Comparison of ENCODE assay signal across 9 cellular contexts in the genomic region with DNA sequence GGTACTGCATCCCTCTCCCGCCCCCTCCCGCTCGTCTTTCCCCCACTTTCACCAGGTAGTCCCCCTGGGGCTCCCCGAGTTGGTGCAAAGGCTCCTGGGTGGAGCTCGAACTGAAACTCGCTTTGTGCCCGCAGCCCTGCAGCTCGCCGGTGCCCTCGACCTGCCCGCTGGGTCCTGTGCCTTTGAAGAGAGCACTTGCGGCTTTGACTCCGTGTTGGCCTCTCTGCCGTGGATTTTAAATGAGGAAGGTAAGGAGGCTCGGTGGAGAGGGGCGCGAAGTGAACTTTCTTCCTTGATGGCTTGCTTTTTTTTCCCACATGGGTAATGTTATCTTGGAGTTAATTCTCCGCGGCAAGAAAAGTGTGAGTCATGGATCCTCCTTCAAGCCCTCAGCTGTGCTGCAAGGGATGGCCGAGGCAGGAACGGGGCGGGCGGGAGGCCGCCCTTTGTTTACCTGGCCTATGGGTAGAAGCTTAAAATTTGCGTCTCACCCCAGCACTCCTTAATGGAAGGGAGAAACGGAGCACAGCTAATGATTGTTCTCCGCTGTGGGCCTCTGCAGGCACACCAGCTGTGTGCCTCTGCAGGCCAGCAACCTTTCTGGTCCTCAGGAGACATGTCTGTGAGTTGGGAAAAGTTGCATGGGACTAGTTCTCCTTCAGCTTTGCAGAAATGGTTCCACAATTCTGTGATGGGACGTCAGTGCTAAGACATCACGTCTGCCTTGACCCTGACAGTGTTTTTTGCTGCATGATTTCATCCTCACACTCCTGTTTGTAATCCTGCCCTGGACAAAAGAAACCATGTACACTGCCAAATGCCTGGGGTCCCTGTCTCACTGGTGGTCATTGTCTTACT. TPM values are rescaled to one million over a fixed set of nuclear protein-coding genes. Genes with fewer than 3 reads are reported as not detected.
A peak's percentile ranks its signal among the peaks of the same experiment; 100 is the strongest.
DNase-seq lines count a peak whose midpoint lies in the region; ATAC-seq, FAIRE-seq and TF ChIP-seq lines count a peak whose summit lies in the region.
"Had no signal": no experiment of that assay in that cellular context is flagged by ENCODE, and none has a peak within 500 bp of the region (broad histone marks: within the 10 kb centered on the region; RNA-seq: fewer than 3 reads in every experiment).

No MANE protein-coding gene starts in this region.

- H3K4me1 Mint-ChIP-seq in astrocyte (ENCODE audit: low read depth, unreplicated experiment) = peaks cover 46% of the 10 kb centered on the region

- ATAC-seq in GM21515 (IDR thresholded peaks at IDR 0.05; ENCODE audit: unreplicated experiment) = no peak
- no peak for ATAC-seq in GM18858 (IDR thresholded peaks at IDR 0.05; ENCODE audit: unreplicated experiment)
- no peak for ATAC-seq in HG02981 (IDR thresholded peaks at IDR 0.05; ENCODE audit: unreplicated experiment)

- H3K9ac ChIP-seq in astrocyte (ENCODE audit: low read length) (peak overlapping the region; percentile 77), smooth muscle cell (ENCODE audit: low read depth) (no peak overlapping the region)
- H3K9ac ChIP-seq: KMS-11 had no signal

- no peaks in the 10 kb centered on the region for H3K9me3 Mint-ChIP-seq in astrocyte (ENCODE audit: unreplicated experiment)

- H4K20me1 ChIP-seq in astrocyte (ENCODE audit: insufficient read depth, low read length) = no peaks in the 10 kb centered on the region
- H4K20me1 ChIP-seq in smooth muscle cell (ENCODE audit: low read depth) = no peaks in the 10 kb centered on the region

- H3K4me3 ChIP-seq in HFF-Myc (replicated peaks; ENCODE audit: low read depth, low read length) = peak overlapping the region; percentile 46
- H3K4me3 ChIP-seq in astrocyte (ENCODE audit: insufficient read depth, low read depth, low read length) = peak overlapping the region; percentile 73
- peak overlapping the region; percentile 61 for H3K4me3 ChIP-seq in smooth muscle cell

- H3K9me3 ChIP-seq in astrocyte (ENCODE audit: insufficient read depth, low read depth, low read length) (no peaks in the 10 kb centered on the region), smooth muscle cell (replicated peaks; ENCODE audit: low read depth) (no peaks in the 10 kb centered on the region)

- H3K4me2 ChIP-seq in astrocyte (ENCODE audit: low read length) = peak overlapping the region; percentile 96
- H3K4me2 ChIP-seq in smooth muscle cell = peak overlapping the region; percentile 99
- H3K4me2 ChIP-seq: KMS-11 had no signal

- peaks cover 17% of the 10 kb centered on the region for H3K36me3 Mint-ChIP-seq in astrocyte (ENCODE audit: low read depth, unreplicated experiment)

- FAIRE-seq in astrocyte (lab: Jason Lieb, UNC) = peak; percentile 9

- peak overlapping the region; percentile 88 for H3K27ac Mint-ChIP-seq in astrocyte (ENCODE audit: unreplicated experiment)

- DNase-seq in HFF-Myc (ENCODE audit: extremely low read depth, low read depth) (no peak), astrocyte (ENCODE audit: low read depth) (peak; percentile 52), iPS-NIHi11 (ENCODE audit: low spot score) (peak; percentile 59), smooth muscle cell (lab: John Stamatoyannopoulos, UW; ENCODE audit: unreplicated experiment) (no peak), NCI-H2196 (lab: John Stamatoyannopoulos, UW; ENCODE audit: unreplicated experiment) (no peak)

- H3K36me3 ChIP-seq in astrocyte (ENCODE audit: insufficient read depth, low read length) = no peaks in the 10 kb centered on the region
- no peaks in the 10 kb centered on the region for H3K36me3 ChIP-seq in smooth muscle cell (ENCODE audit: low read depth)

- H3F3A ChIP-seq in smooth muscle cell (ENCODE audit: low read depth) = no peaks in the 10 kb centered on the region

- H2AFZ ChIP-seq in astrocyte (ENCODE audit: low read depth, low read length) = peak overlapping the region; percentile 86
- peak overlapping the region; percentile 88 for H2AFZ ChIP-seq in smooth muscle cell (ENCODE audit: low read depth)

- peaks cover 38% of the 10 kb centered on the region for H3K4me1 ChIP-seq in astrocyte (ENCODE audit: insufficient read depth, low read length)
- peaks cover 28% of the 10 kb centered on the region for H3K4me1 ChIP-seq in smooth muscle cell (ENCODE audit: low read depth)

- H3K27me3 ChIP-seq in astrocyte (ENCODE audit: insufficient read depth, low read length) = no peaks in the 10 kb centered on the region
- no peaks in the 10 kb centered on the region for H3K27me3 ChIP-seq in smooth muscle cell (ENCODE audit: low read depth)

- H3K27ac ChIP-seq in astrocyte (ENCODE audit: low read depth, low read length) (peak overlapping the region; percentile 50), smooth muscle cell (ENCODE audit: low read depth) (no peak overlapping the region)
- H3K27ac ChIP-seq: KMS-11 had no signal

- peak overlapping the region; percentile 95 for H3K4me3 Mint-ChIP-seq in astrocyte (ENCODE audit: unreplicated experiment)

- 6% methylated on average over 26 of the region's 29 CpGs for WGBS in smooth muscle cell (ENCODE audit: low lambda C conversion rate)

- H3K79me2 ChIP-seq in astrocyte (ENCODE audit: insufficient read depth, low read length) (peaks cover 14% of the 10 kb centered on the region), smooth muscle cell (ENCODE audit: low read depth) (no peaks in the 10 kb centered on the region)

- TF ChIP-seq CTCF in HFF-Myc (IDR thresholded peaks at IDR 0.05; ENCODE audit: low read depth, low read length, missing control alignments) = no peak
- TF ChIP-seq CTCF in astrocyte (IDR thresholded peaks at IDR 0.05; ENCODE audit: insufficient read depth, low read depth, low read length) = no peak
- TF ChIP-seq CTCF in smooth muscle cell (IDR thresholded peaks at IDR 0.05; ENCODE audit: borderline replicate concordance, insufficient read depth, poor library complexity, severe bottlenecking) = no peak

- H3K27me3 Mint-ChIP-seq in astrocyte (ENCODE audit: low read depth, unreplicated experiment) = no peaks in the 10 kb centered on the region

RNA-seq across cellular contexts. Expression of gene MAMDC2, which starts 1.0 kb away (rescaled TPM):
- total RNA-seq in astrocyte (135 and 211 TPM in 2 replicates), smooth muscle cell (13.0 and 13.3 TPM in 2 replicates)
- 7.9 and 8.2 TPM in 2 replicates for polyA plus RNA-seq in smooth muscle cell

Comparison
In these comparisons a context has a peak if more than half of its experiments do, and no peak if none do; other contexts are left out.
1. DNase-seq: peak in astrocyte (single experiment) and iPS-NIHi11 (single experiment); none in HFF-Myc (single experiment), smooth muscle cell (single experiment) and NCI-H2196 (single experiment).
2. Peak in every context shown above with its lines, with median percentiles within 50 percentile points of each other: H3K4me3 ChIP-seq.